1 cellular context compared by ENCODE assay signal in genomic region chr11:86108890-86109638, GRCh38.
TF ChIP-seq lines count a peak whose summit lies in the region.

No MANE protein-coding gene starts in this region.

TF ChIP-seq in K562, 482 proteins besides CTCF, POLR2A, EP300 and RAD21 (continued from another document and continues in another):
- TF ChIP-seq CREB3L1 (IDR thresholded peaks at IDR 0.05; ENCODE audit: borderline replicate concordance, low read depth) (0 out of 2 replicates have a peak, but pooled peaks have one; percentile 34), ZNF592 (IDR thresholded peaks at IDR 0.05) (peak; percentile 81), NR2F6 (CRISPR knock-in tag; IDR thresholded peaks at IDR 0.05) (no peak), POLR2H (tag; IDR thresholded peaks at IDR 0.05; ENCODE audit: low read depth) (peak; percentile 44), ZBTB9 (CRISPR knock-in tag; IDR thresholded peaks at IDR 0.05) (no peak), ZNF589 (CRISPR knock-in tag; IDR thresholded peaks at IDR 0.05; ENCODE audit: low read depth) (no peak), ZNF717 (CRISPR knock-in tag; IDR thresholded peaks at IDR 0.05) (no peak), BMI1 (IDR thresholded peaks at IDR 0.05; ENCODE audit: low read length) (no peak), NKRF (IDR thresholded peaks at IDR 0.05; ENCODE audit: borderline replicate concordance) (peak; percentile 29; the same call in 1 of the 2 replicates), FOXM1 (IDR thresholded peaks at IDR 0.05; ENCODE audit: low read depth) (peak; percentile 52; the same call in 1 of the 2 replicates), FOXM1 (CRISPR knock-in tag; IDR thresholded peaks at IDR 0.05; ENCODE audit: low read depth) (no peak), CREB3 (tag; conservative IDR thresholded peaks at IDR 0.05; ENCODE audit: low read depth) (no peak), KLF16 (IDR thresholded peaks at IDR 0.05) (no peak), LCOR (CRISPR knock-in tag; IDR thresholded peaks at IDR 0.05) (0 out of 2 replicates have a peak, but pooled peaks have one; percentile 53), SMAD4 (CRISPR knock-in tag; conservative IDR thresholded peaks at IDR 0.05) (peak; percentile 44; the same call in 1 of the 2 replicates), EP400 (IDR thresholded peaks at IDR 0.05) (peak; percentile 48; the same call in 1 of the 2 replicates), SAP30 (IDR thresholded peaks at IDR 0.05; ENCODE audit: borderline replicate concordance, insufficient read depth, low read depth, low read length, poor library complexity, severe bottlenecking) (no peak), ZNF274 (IDR thresholded peaks at IDR 0.05; ENCODE audit: borderline replicate concordance, low read depth, low read length) (no peak), CSDE1 (IDR thresholded peaks at IDR 0.05) (no peak), JUNB (CRISPR knock-in tag; conservative IDR thresholded peaks at IDR 0.05) (no peak), CBX3 (IDR thresholded peaks at IDR 0.05; ENCODE audit: borderline replicate concordance in 1 of 2, low read length in 2 of 2) (peak in 1 of 2 experiments; percentile 88; a peak in 1 of 3 replicates), ZNF384 (IDR thresholded peaks at IDR 0.05; ENCODE audit: low read depth, low read length) (no peak), HDAC8 (tag; IDR thresholded peaks at IDR 0.05) (no peak), EGR1 (conservative IDR thresholded peaks at IDR 0.05) (no peak), MYC (IDR thresholded peaks at IDR 0.05; ENCODE audit: low read depth, low read length) (peak; percentile 47; the same call in 1 of the 2 replicates), MYC (CRISPR knock-in tag; IDR thresholded peaks at IDR 0.05; ENCODE audit: borderline replicate concordance, low read depth) (no peak), ZNF175 (CRISPR knock-in tag; IDR thresholded peaks at IDR 0.05; ENCODE audit: low read depth) (no peak), TRIM28 (IDR thresholded peaks at IDR 0.05) (0 out of 2 replicates have a peak, but pooled peaks have one; percentile 64), ZFPM2 (CRISPR knock-in tag; IDR thresholded peaks at IDR 0.05) (no peak), ZBTB8A (IDR thresholded peaks at IDR 0.05; ENCODE audit: partially characterized antibody) (no peak), WHSC1 (IDR thresholded peaks at IDR 0.05; ENCODE audit: low read length) (no peak), HDAC3 (IDR thresholded peaks at IDR 0.05; ENCODE audit: borderline replicate concordance, partially characterized antibody) (no peak), GTF3C2 (IDR thresholded peaks at IDR 0.05; ENCODE audit: borderline replicate concordance, extremely low read depth, insufficient read length) (no peak), CC2D1A (IDR thresholded peaks at IDR 0.05) (peak; percentile 84), NFATC3 (IDR thresholded peaks at IDR 0.05) (no peak), RCOR1 (IDR thresholded peaks at IDR 0.05; ENCODE audit: borderline replicate concordance in 1 of 2, low read depth in 2 of 2, low read length in 2 of 2) (0 out of 4 replicates have a peak, but pooled peaks of 1 of the 2 experiments have one; percentile 34), FOXP1 (CRISPR knock-in tag; IDR thresholded peaks at IDR 0.05) (no peak), DNMT1 (IDR thresholded peaks at IDR 0.05) (no peak), NCOA4 (IDR thresholded peaks at IDR 0.05; ENCODE audit: partially characterized antibody) (no peak), SRSF3 (IDR thresholded peaks at IDR 0.05; ENCODE audit: insufficient read depth, low read length) (no peak), ZNF140 (CRISPR knock-in tag; IDR thresholded peaks at IDR 0.05) (no peak), L3MBTL2 (IDR thresholded peaks at IDR 0.05) (peak; percentile 90), ZNF197 (CRISPR knock-in tag; IDR thresholded peaks at IDR 0.05; ENCODE audit: low read depth) (no peak), ZNF354B (CRISPR knock-in tag; IDR thresholded peaks at IDR 0.05) (no peak), ZC3H8 (IDR thresholded peaks at IDR 0.05) (no peak), FOXJ3 (CRISPR knock-in tag; IDR thresholded peaks at IDR 0.05) (no peak), HES1 (IDR thresholded peaks at IDR 0.05; ENCODE audit: low read depth) (no peak), TFAM (CRISPR knock-in tag; conservative IDR thresholded peaks at IDR 0.05) (no peak), ZNF785 (CRISPR knock-in tag; IDR thresholded peaks at IDR 0.05) (no peak), ZBTB1 (CRISPR knock-in tag; IDR thresholded peaks at IDR 0.05; ENCODE audit: borderline replicate concordance, low read depth) (no peak), ZNF444 (CRISPR knock-in tag; IDR thresholded peaks at IDR 0.05) (no peak), FOXK2 (conservative IDR thresholded peaks at IDR 0.05 in 1 of 2, IDR thresholded peaks at IDR 0.05 in 1 of 2; ENCODE audit: low read depth in 2 of 2) (peak in 1 of 2 experiments; percentile 38; a peak in 1 of 4 replicates), MNT (conservative IDR thresholded peaks at IDR 0.05) (peak in 1 of 2 experiments; percentile 48; a peak in 1 of 4 replicates), SOX6 (IDR thresholded peaks at IDR 0.05) (peak; percentile 60), HDAC2 (IDR thresholded peaks at IDR 0.05) (0 out of 2 replicates have a peak, but pooled peaks have one; percentile 17)
